Comparison of ENCODE assay signal across 14 cellular contexts in the genomic region with DNA sequence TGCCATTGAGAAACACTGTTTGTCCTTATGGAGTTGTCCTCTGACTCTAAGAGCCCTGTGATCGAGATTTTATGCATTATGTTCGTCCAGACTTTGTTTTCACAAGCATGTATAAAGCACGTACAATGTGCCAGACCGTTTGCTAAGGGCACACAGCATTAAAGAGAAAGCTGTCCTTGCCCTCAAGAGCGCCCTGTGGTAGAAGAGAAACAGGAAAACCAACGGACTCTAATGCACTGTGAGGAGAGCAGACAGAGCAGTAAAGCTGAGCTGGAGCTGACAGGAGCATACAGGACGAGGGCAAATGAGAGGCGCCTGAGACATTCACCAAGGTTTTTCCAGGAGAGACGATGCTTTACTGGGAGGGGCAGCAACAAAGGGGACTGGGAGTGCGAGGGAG.
DNase-seq lines count a peak whose midpoint lies in the region; ATAC-seq and TF ChIP-seq lines count a peak whose summit lies in the region.
"Had no signal": no experiment of that assay in that cellular context is flagged by ENCODE, and none has a peak within 500 bp of the region (broad histone marks: within the 10 kb centered on the region; RNA-seq: fewer than 3 reads in every experiment).

No MANE protein-coding gene starts in this region.

- H3K9me1 ChIP-seq in IMR-90 (ENCODE audit: insufficient read depth, low read length) = peaks cover 18% of the 10 kb centered on the region

- H4K8ac ChIP-seq in IMR-90 (ENCODE audit: low read depth in 2 of 2, low read length in 2 of 2) = peak overlapping the region; percentile 28 to 52; a peak in 1 of 4 replicates

- H4K20me1 ChIP-seq in IMR-90 (ENCODE audit: insufficient read depth, low read length) = no peaks in the 10 kb centered on the region

- H3K27ac ChIP-seq in cardiac muscle cell (peak overlapping the region; percentile 52), IMR-90 (ENCODE audit: insufficient read depth, low read length) (no peak overlapping the region), lower lobe of right lung (peak overlapping the region; percentile 74)

- no peak for ATAC-seq in left ventricle myocardium superior
- ATAC-seq in IMR-90 (ENCODE audit: low read depth) = no peak
- ATAC-seq in lower lobe of right lung = peak in 1 of 2 donors; percentile 37
- no peak for ATAC-seq in GM19023 (IDR thresholded peaks at IDR 0.05; ENCODE audit: unreplicated experiment)
- no peak for ATAC-seq in HG03378 (IDR thresholded peaks at IDR 0.05; ENCODE audit: unreplicated experiment)
- ATAC-seq in GM18870 (IDR thresholded peaks at IDR 0.05; ENCODE audit: unreplicated experiment) = no peak
- ATAC-seq: SK-N-SH treated with all-trans-retinoic acid at 6 μM for 48 hours had no signal

- H2AK5ac ChIP-seq in IMR-90 (ENCODE audit: low read depth, low read length) = peak overlapping the region; percentile 25; the same call in 1 of the 2 replicates

- H2BK15ac ChIP-seq in IMR-90 (ENCODE audit: low read depth, low read length) = peak overlapping the region; percentile 54; the same call in 2 of the 3 replicates

- peaks cover 39% of the 10 kb centered on the region for H3K4me1 ChIP-seq in cardiac muscle cell (ENCODE audit: low read depth)
- H3K4me1 ChIP-seq in IMR-90 (ENCODE audit: control insufficient read depth, insufficient read depth, low read length) = peaks cover 11% of the 10 kb centered on the region
- peaks cover 61% of the 10 kb centered on the region for H3K4me1 ChIP-seq in lower lobe of right lung

- H3K36me3 Mint-ChIP-seq in type B pancreatic cell = peaks cover 36% of the 10 kb centered on the region

- H3K79me1 ChIP-seq in IMR-90 (ENCODE audit: low read depth in 1 of 2, low read length in 2 of 2) = peaks cover 0 to 4% of the 10 kb centered on the region in 2 experiments; a peak in 1 of 4 replicates

- H2AK9ac ChIP-seq in IMR-90 (replicated peaks; ENCODE audit: low read depth, low read length, poor library complexity) = no peak overlapping the region

- H3K9me3 Mint-ChIP-seq in type B pancreatic cell = no peaks in the 10 kb centered on the region

- H3K27me3 Mint-ChIP-seq in type B pancreatic cell = no peaks in the 10 kb centered on the region

- no peak overlapping the region for H3K56ac ChIP-seq in IMR-90 (ENCODE audit: extremely low read depth, insufficient read depth, low read length)

- intact Hi-C loops in left ventricle myocardium superior (cut with micrococcal nuclease) (no loop called here), IMR-90 (cut with micrococcal nuclease) (no loop called here), lower lobe of right lung (cut with DNase I) (no loop called here)

- H3K36me3 ChIP-seq in cardiac muscle cell (no peaks in the 10 kb centered on the region), IMR-90 (ENCODE audit: control insufficient read depth, insufficient read depth, low read length) (peaks cover 20% of the 10 kb centered on the region; the same call in 1 of the 2 replicates), lower lobe of right lung (no peaks in the 10 kb centered on the region)
- H3K36me3 ChIP-seq: tibial nerve had no signal

- POLR2A ChIA-PET in IMR-90 (lab: Charles Lee; ENCODE audit: unreplicated experiment) = no interaction called here

- no peak overlapping the region for H2AFZ ChIP-seq in IMR-90 (replicated peaks; ENCODE audit: low read length, poor library complexity)

- TF ChIP-seq RAD21 in IMR-90 (IDR thresholded peaks at IDR 0.05; ENCODE audit: low read length) = no peak

- H3K4ac ChIP-seq in IMR-90 (ENCODE audit: low read depth, low read length) = peak overlapping the region; percentile 44

- peak overlapping the region; percentile 83 for H3K14ac ChIP-seq in IMR-90 (replicated peaks; ENCODE audit: low read depth, low read length)

- H3K23ac ChIP-seq in IMR-90 (ENCODE audit: low read depth, low read length) = no peak overlapping the region; the same call in 1 of the 2 replicates

- in situ Hi-C loops in IMR-90 (cut with MboI; ENCODE audit: low sequenced_read_pairs) = no loop called here

- no peak overlapping the region for H3K9ac ChIP-seq in IMR-90 (ENCODE audit: low read depth, low read length)

- no peaks in the 10 kb centered on the region for H3K9me3 ChIP-seq in cardiac muscle cell (ENCODE audit: low read depth)
- no peaks in the 10 kb centered on the region for H3K9me3 ChIP-seq in IMR-90 (ENCODE audit: control insufficient read depth, insufficient read depth, low read length)
- no peaks in the 10 kb centered on the region for H3K9me3 ChIP-seq in lower lobe of right lung
- H3K9me3 ChIP-seq: tibial nerve had no signal

- CTCF ChIA-PET in IMR-90 (lab: Yijun Ruan, JAX) = no interaction called here

- dilution Hi-C loops in IMR-90 (cut with HindIII; ENCODE audit: low sequenced_read_pairs, unreplicated experiment) = no loop called here

- H4K5ac ChIP-seq in IMR-90 (ENCODE audit: low read depth, low read length) = no peak overlapping the region

- H3K4me1 Mint-ChIP-seq in type B pancreatic cell (ENCODE audit: unreplicated experiment) = peaks cover 39% of the 10 kb centered on the region

- no peak overlapping the region for H2BK5ac ChIP-seq in IMR-90 (ENCODE audit: low read depth, low read length, poor library complexity, severe bottlenecking)

- 84% methylated on average over 9 of the region's 10 CpGs; no CpG with 5 or more reads in 1 of the 2 experiments for WGBS in IMR-90 (ENCODE audit: extremely low coverage in 2 of 2, insufficient read length in 1 of 2), 2 experiments

- H3K4me2 ChIP-seq in IMR-90 (ENCODE audit: low read depth, low read length) = no peak overlapping the region

- DNase-seq in cardiac muscle cell (ENCODE audit: low read depth in 1 of 2, low spot score in 1 of 2) (no peak), left ventricle myocardium superior (no peak), IMR-90 (no peak), lower lobe of right lung (no peak), type B pancreatic cell (ENCODE audit: extremely low spot score, unreplicated experiment) (no peak)
- DNase-seq: KG1; NCI-H510A treated with DMSO at 0.1 percent for 48 hours; occipital lobe; stimulated activated CD4-positive, alpha-beta T cell treated with anti-CD3 and anti-CD28 coated beads, Interleukin-4, amount 100 ng/mL, for 4 hours had no signal

- peak overlapping the region; percentile 24 for H3K27ac Mint-ChIP-seq in type B pancreatic cell

- no peak overlapping the region for H3K4me3 ChIP-seq in cardiac muscle cell
- no peak overlapping the region for H3K4me3 ChIP-seq in IMR-90 (ENCODE audit: insufficient read depth, low read depth, low read length)
- H3K4me3 ChIP-seq in lower lobe of right lung = peak overlapping the region; percentile 26

- peak overlapping the region; percentile 6 for H3K4me3 Mint-ChIP-seq in type B pancreatic cell

- peak overlapping the region; percentile 58 for H2BK20ac ChIP-seq in IMR-90 (ENCODE audit: low read depth, low read length)

- H3K27me3 ChIP-seq in cardiac muscle cell = no peaks in the 10 kb centered on the region
- H3K27me3 ChIP-seq in IMR-90 (ENCODE audit: control insufficient read depth, insufficient read depth, low read length) = no peaks in the 10 kb centered on the region
- H3K27me3 ChIP-seq in lower lobe of right lung (ENCODE audit: low read depth) = no peaks in the 10 kb centered on the region
- H3K27me3 ChIP-seq: tibial nerve had no signal

- no TSS peak for BruUV-seq in IMR-90 (replicated peaks; lab: Mats Ljungman, UMichigan)

- no peak for TF ChIP-seq POLR2A in IMR-90 (IDR thresholded peaks at IDR 0.05; ENCODE audit: low read depth, low read length)

- H4K91ac ChIP-seq in IMR-90 (ENCODE audit: insufficient read depth, low read depth, low read length) = peak overlapping the region; percentile 58; the same call in 1 of the 2 replicates

- TF ChIP-seq CTCF in cardiac muscle cell (IDR thresholded peaks at IDR 0.05; ENCODE audit: low read depth, low read length) = no peak
- TF ChIP-seq CTCF in IMR-90 (conservative IDR thresholded peaks at IDR 0.05; ENCODE audit: low read depth, low read length) = no peak
- TF ChIP-seq CTCF in lower lobe of right lung (IDR thresholded peaks at IDR 0.05) = no peak
- no peak for TF ChIP-seq CTCF in type B pancreatic cell (conservative IDR thresholded peaks at IDR 0.05)

- peak overlapping the region; percentile 88 for H2BK120ac ChIP-seq in IMR-90 (ENCODE audit: low read depth, low read length)

- peak overlapping the region; percentile 9; the same call in 1 of the 2 replicates for H3K18ac ChIP-seq in IMR-90 (ENCODE audit: low read depth, low read length)

TF ChIP-seq in IMR-90, 13 proteins besides CTCF, POLR2A, EP300 and RAD21 (continues in another document):
- TF ChIP-seq FOS (IDR thresholded peaks at IDR 0.05; ENCODE audit: low read depth, low read length) (no peak), SMC3 (IDR thresholded peaks at IDR 0.05; ENCODE audit: low read depth, low read length) (no peak), BHLHE40 (IDR thresholded peaks at IDR 0.05; ENCODE audit: low read depth, low read length) (no peak), MAFK (IDR thresholded peaks at IDR 0.05; ENCODE audit: low read depth, low read length) (no peak), ELK1 (IDR thresholded peaks at IDR 0.05; ENCODE audit: borderline replicate concordance, low read depth, low read length) (no peak), CEBPB (IDR thresholded peaks at IDR 0.05; ENCODE audit: low read depth, low read length) (no peak), CHD1 (IDR thresholded peaks at IDR 0.05; ENCODE audit: low read depth, low read length) (no peak), NFE2L2 (IDR thresholded peaks at IDR 0.05; ENCODE audit: low read depth, low read length) (no peak), MAZ (IDR thresholded peaks at IDR 0.05; ENCODE audit: borderline replicate concordance, low read depth, low read length) (no peak), MXI1 (IDR thresholded peaks at IDR 0.05; ENCODE audit: borderline replicate concordance, low read depth, low read length) (no peak), RFX5 (IDR thresholded peaks at IDR 0.05; ENCODE audit: low read depth, low read length) (no peak)
- TF ChIP-seq, protein P1, sequence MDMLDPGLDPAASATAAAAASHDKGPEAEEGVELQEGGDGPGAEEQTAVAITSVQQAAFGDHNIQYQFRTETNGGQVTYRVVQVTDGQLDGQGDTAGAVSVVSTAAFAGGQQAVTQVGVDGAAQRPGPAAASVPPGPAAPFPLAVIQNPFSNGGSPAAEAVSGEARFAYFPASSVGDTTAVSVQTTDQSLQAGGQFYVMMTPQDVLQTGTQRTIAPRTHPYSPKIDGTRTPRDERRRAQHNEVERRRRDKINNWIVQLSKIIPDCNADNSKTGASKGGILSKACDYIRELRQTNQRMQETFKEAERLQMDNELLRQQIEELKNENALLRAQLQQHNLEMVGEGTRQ (IDR thresholded peaks at IDR 0.05; ENCODE audit: low read depth, low read length) = no peak
